25 cellular contexts compared by ENCODE assay signal in genomic region chr16:8552487-8553221, GRCh38. TPM values are rescaled to one million over a fixed set of nuclear protein-coding genes. Genes with fewer than 3 reads are reported as not detected.
DNase-seq lines count a peak whose midpoint lies in the region; ATAC-seq, FAIRE-seq and TF ChIP-seq lines count a peak whose summit lies in the region.
"Had no signal": no experiment of that assay in that cellular context is flagged by ENCODE, and none has a peak within 500 bp of the region (broad histone marks: within the 10 kb centered on the region; RNA-seq: fewer than 3 reads in every experiment).

No MANE protein-coding gene starts in this region.

- H4K8ac ChIP-seq in neuronal stem cell (ENCODE audit: low read depth, low read length) = no peak overlapping the region

- TF ChIP-seq CTCF in A549 (IDR thresholded peaks at IDR 0.05) = no peak

- H2AK5ac ChIP-seq in neuronal stem cell (ENCODE audit: low read depth, low read length) = no peak overlapping the region

- TF ChIP-seq POLR2A in A549 (IDR thresholded peaks at IDR 0.05; ENCODE audit: low read length) = no peak

- no peak for FAIRE-seq in A549 (lab: Jason Lieb, UNC)
- FAIRE-seq: GM12878 had no signal

- no peak overlapping the region for H4K91ac ChIP-seq in neuronal stem cell (ENCODE audit: low read depth, low read length, poor library complexity)

- H3K27me3 ChIP-seq in NT2/D1 (ENCODE audit: insufficient read depth, insufficient read length) = peaks cover 21% of the 10 kb centered on the region
- H3K27me3 ChIP-seq in neuronal stem cell (ENCODE audit: control insufficient read depth in 3 of 3, insufficient read depth in 3 of 3, low read depth in 1 of 3, low read length in 3 of 3) = peaks cover 0 to 29% (median 9%) of the 10 kb centered on the region in 3 experiments
- H3K27me3 ChIP-seq: BLaER1 treated with 17β-estradiol and CSF1 and Interleukin-3, amounts not matched to agents 10 nM and 100 nM had no signal

- no peaks in the 10 kb centered on the region for H3K36me3 ChIP-seq in NT2/D1 (ENCODE audit: insufficient read depth, insufficient read length, low read length)
- H3K36me3 ChIP-seq in neuronal stem cell (replicated peaks in 1 of 2; ENCODE audit: control insufficient read depth in 2 of 2, insufficient read depth in 2 of 2, low read length in 2 of 2) = no peaks in the 10 kb centered on the region
- H3K36me3 ChIP-seq: BLaER1 treated with 17β-estradiol and CSF1 and Interleukin-3, amounts not matched to agents 10 nM and 100 nM had no signal

- peaks cover 3% of the 10 kb centered on the region for H3K9me3 Mint-ChIP-seq in stimulated activated memory B cell treated with anti-CD40 and anti-IgM and Interleukin-4, amounts not matched to agents 10 μg/mL and 1 μg/mL and 100 μg/mL, for 72 hours
- H3K9me3 Mint-ChIP-seq: CD4-positive, alpha-beta memory T cell had no signal

- H2BK120ac ChIP-seq in neuronal stem cell (ENCODE audit: low read depth, low read length) = no peak overlapping the region

- no peak overlapping the region for H3K18ac ChIP-seq in neuronal stem cell (ENCODE audit: low read length)

- H3K79me1 ChIP-seq in neuronal stem cell (ENCODE audit: low read depth, low read length) = no peaks in the 10 kb centered on the region

- no peak overlapping the region for H2BK12ac ChIP-seq in neuronal stem cell (ENCODE audit: low read length)

- no peak overlapping the region for H3K23ac ChIP-seq in neuronal stem cell (ENCODE audit: low read depth, low read length, poor library complexity)

- no peaks in the 10 kb centered on the region for H3K9me3 ChIP-seq in A549
- no peaks in the 10 kb centered on the region for H3K9me3 ChIP-seq in NT2/D1 (ENCODE audit: insufficient read depth, low read length)
- no peaks in the 10 kb centered on the region for H3K9me3 ChIP-seq in neuronal stem cell (replicated peaks in 1 of 2; ENCODE audit: control insufficient read depth in 2 of 2, insufficient read depth in 1 of 2, low read depth in 1 of 2, low read length in 2 of 2)
- H3K9me3 ChIP-seq: BLaER1 treated with 17β-estradiol and CSF1 and Interleukin-3, amounts not matched to agents 10 nM and 100 nM; Caco-2 had no signal

- H3K4me2 ChIP-seq in A549 (peak overlapping the region; percentile 19; the same call in 1 of the 3 replicates), neuronal stem cell (ENCODE audit: insufficient read depth, low read length, poor library complexity, severe bottlenecking) (peak overlapping the region; percentile 26)
- H3K4me2 ChIP-seq: BLaER1 treated with 17β-estradiol and CSF1 and Interleukin-3, amounts not matched to agents 10 nM and 100 nM had no signal

- POLR2A ChIA-PET in A549 (lab: Yijun Ruan, JAX) = no interaction called here

- H2AFZ ChIP-seq in neuronal stem cell (ENCODE audit: low read length) = peak overlapping the region; percentile 74
- H2AFZ ChIP-seq: GM23248 had no signal

- no peak overlapping the region for H3K9ac ChIP-seq in NT2/D1 (ENCODE audit: insufficient read length, low read depth)
- H3K9ac ChIP-seq in neuronal stem cell (ENCODE audit: low read depth, low read length, poor library complexity) = no peak overlapping the region
- H3K9ac ChIP-seq: BLaER1 treated with 17β-estradiol and CSF1 and Interleukin-3, amounts not matched to agents 10 nM and 100 nM; GM23248 had no signal

- H3K27me3 Mint-ChIP-seq in stimulated activated memory B cell treated with anti-CD40 and anti-IgM and Interleukin-4, amounts not matched to agents 10 μg/mL and 1 μg/mL and 100 μg/mL, for 72 hours = peaks cover 90% of the 10 kb centered on the region

- no peak overlapping the region for H3K14ac ChIP-seq in neuronal stem cell (ENCODE audit: low read length)

- H3K27ac Mint-ChIP-seq in stimulated activated memory B cell treated with anti-CD40 and anti-IgM and Interleukin-4, amounts not matched to agents 10 μg/mL and 1 μg/mL and 100 μg/mL, for 72 hours = no peak overlapping the region
- H3K27ac Mint-ChIP-seq: CD4-positive, alpha-beta memory T cell; IgD-negative memory B cell had no signal

- H3K27ac ChIP-seq in A549 = no peak overlapping the region
- H3K27ac ChIP-seq in neuronal stem cell (replicated peaks; ENCODE audit: low read length) = no peak overlapping the region
- H3K27ac ChIP-seq: 22Rv1; BLaER1 treated with 17β-estradiol and CSF1 and Interleukin-3, amounts not matched to agents 10 nM and 100 nM; GM23248 had no signal

- H3K4me1 Mint-ChIP-seq in stimulated activated memory B cell treated with anti-CD40 and anti-IgM and Interleukin-4, amounts not matched to agents 10 μg/mL and 1 μg/mL and 100 μg/mL, for 72 hours = no peaks in the 10 kb centered on the region
- H3K4me1 Mint-ChIP-seq: CD4-positive, alpha-beta memory T cell; IgD-negative memory B cell had no signal

- no peak overlapping the region for H3K4ac ChIP-seq in neuronal stem cell (ENCODE audit: low read length)

- no peaks in the 10 kb centered on the region for H3K4me1 ChIP-seq in A549
- peaks cover 2% of the 10 kb centered on the region for H3K4me1 ChIP-seq in NT2/D1 (ENCODE audit: insufficient read depth, insufficient read length)
- no peaks in the 10 kb centered on the region for H3K4me1 ChIP-seq in neuronal stem cell (ENCODE audit: control insufficient read depth in 2 of 2, insufficient read depth in 1 of 2, low read depth in 1 of 2, low read length in 2 of 2)
- H3K4me1 ChIP-seq: BLaER1 treated with 17β-estradiol and CSF1 and Interleukin-3, amounts not matched to agents 10 nM and 100 nM; Caco-2 had no signal

- H2BK5ac ChIP-seq in neuronal stem cell (ENCODE audit: low read length) = no peak overlapping the region

- H2BK15ac ChIP-seq in neuronal stem cell (ENCODE audit: low read length) = no peak overlapping the region

- TF ChIP-seq RAD21 in A549 (conservative IDR thresholded peaks at IDR 0.05 in 1 of 2, IDR thresholded peaks at IDR 0.05 in 1 of 2) = no peak

- no peak overlapping the region for H3K4me3 ChIP-seq in A549
- H3K4me3 ChIP-seq in NT2/D1 (ENCODE audit: insufficient read length, low read depth) = peak overlapping the region; percentile 26
- no peak overlapping the region for H3K4me3 ChIP-seq in neuronal stem cell (ENCODE audit: low read length in 2 of 2)
- H3K4me3 ChIP-seq: BLaER1 treated with 17β-estradiol and CSF1 and Interleukin-3, amounts not matched to agents 10 nM and 100 nM; GM12878; GM23248 had no signal

- no peak for TF ChIP-seq EP300 in A549 (IDR thresholded peaks at IDR 0.05)

- WGBS in A549 (ENCODE audit: missing lambda C conversion rate) = 3% methylated on average over 11 of the region's 11 CpGs
- no CpG with 5 or more reads among the region's 11 CpGs for WGBS in neuronal stem cell (ENCODE audit: extremely low coverage in 2 of 2, insufficient read length in 2 of 2, insufficient replicate concordance in 1 of 2), 2 donors

- CTCF ChIA-PET in A549 (lab: Yijun Ruan, JAX) = interaction anchor here (0.5 to 4.4 kb wide), 6 partner anchors 14 to 1910 kb away, joined by 3 to 20 read pairs (median 4); no protein-coding TSS in a partner anchor

- no peaks in the 10 kb centered on the region for H3K36me3 Mint-ChIP-seq in stimulated activated memory B cell treated with anti-CD40 and anti-IgM and Interleukin-4, amounts not matched to agents 10 μg/mL and 1 μg/mL and 100 μg/mL, for 72 hours
- H3K36me3 Mint-ChIP-seq: CD4-positive, alpha-beta memory T cell; IgD-negative memory B cell had no signal

- ATAC-seq in A549 (peak in 1 of 2 experiments; percentile 54; a peak in 2 of 6 replicates), HG03457 (IDR thresholded peaks at IDR 0.05; ENCODE audit: unreplicated experiment) (no peak)
- no peak for ATAC-seq in stimulated activated memory B cell treated with anti-CD40 and anti-IgM and Interleukin-4, amounts not matched to agents 10 μg/mL and 1 μg/mL and 100 μg/mL, for 72 hours
- ATAC-seq: GM12878, HCT116, PC-3 had no signal

- DNase-seq in A549 (ENCODE audit: low read depth in 1 of 2, low spot score in 1 of 2) (no peak), NT2/D1 (ENCODE audit: low read depth, low spot score) (peak; percentile 39), iPS-NIHi11 (ENCODE audit: low spot score) (peak; percentile 23), neuronal stem cell (ENCODE audit: low spot score) (no peak), activated gamma-delta T cell treated with Interleukin-2 at 50 U/mL for 16 hours (no peak), NCI-H2081 treated with DMSO at 0.1 percent for 48 hours (lab: John Stamatoyannopoulos, UW) (no peak)
- DNase-seq: Caco-2; CD4-positive, alpha-beta memory T cell; DMS 273 treated with DMSO at 0.1 percent for 48 hours; DMS79 treated with DMSO at 0.1 percent for 48 hours; GM23248; NCI-H1105 treated with DMSO at 0.1 percent for 48 hours; NCI-H2029 treated with DMSO at 0.1 percent for 48 hours; NCI-H2171; NCI-H446; NCI-H526 treated with DMSO at 0.1 percent for 48 hours; PC-3; Right ventricle myocardium superior had no signal

- no peak overlapping the region for H3K4me3 Mint-ChIP-seq in stimulated activated memory B cell treated with anti-CD40 and anti-IgM and Interleukin-4, amounts not matched to agents 10 μg/mL and 1 μg/mL and 100 μg/mL, for 72 hours
- H3K4me3 Mint-ChIP-seq: CD4-positive, alpha-beta memory T cell; IgD-negative memory B cell had no signal

TF ChIP-seq in A549, 52 proteins besides CTCF, POLR2A, EP300 and RAD21:
- TF ChIP-seq SREBF2 (IDR thresholded peaks at IDR 0.05) = no peak

RNA-seq across cellular contexts. Expression of gene TMEM114, which starts 37.7 kb away (rescaled TPM):
- not detected in 2 replicates for polyA plus RNA-seq in A549 (2011; rRNA removed)
- polyA plus RNA-seq in A549 (2012; cell fraction: cytosol; rRNA removed) = not detected in 2 replicates
- not detected in 2 replicates for polyA plus RNA-seq in A549 (2012; cell fraction: nucleus; rRNA removed)
- not detected in 3 replicates for polyA plus RNA-seq in A549 (2017; fragmentation: RNase III; extraction: RNeasy Plus Mini Kit Qiagen cat#74134 plus additional on column Dnase treatment)
- not detected in 2 replicates for polyA minus RNA-seq in A549 (2011; rRNA and poly(A)+ RNA removed)
- 0.89 TPM for polyA plus RNA-seq in neuronal stem cell (2013, experiment 1 of 2)
- polyA plus RNA-seq in neuronal stem cell (2013, experiment 2 of 2) = 1.1 TPM
- polyA plus RNA-seq: CD4-positive, alpha-beta memory T cell; GM12878; GM23248; IgD-negative memory B cell had no signal

Comparison
In these comparisons a context has a peak if more than half of its experiments do, and no peak if none do; other contexts are left out.
1. DNase-seq: peak in NT2/D1 (single experiment) and iPS-NIHi11 (single experiment); none in A549 (0 of 2), neuronal stem cell (single experiment), activated gamma-delta T cell treated with Interleukin-2 at 50 U/mL for 16 hours (single experiment) and NCI-H2081 treated with DMSO at 0.1 percent for 48 hours (single experiment).